ENCODE assay signal across 14 cellular contexts in genomic region chr18:62925031-62925688, GRCh38.
DNase-seq lines count a peak whose midpoint lies in the region; ATAC-seq, FAIRE-seq and TF ChIP-seq lines count a peak whose summit lies in the region.
"Had no signal": no experiment of that assay in that cellular context is flagged by ENCODE, and none has a peak within 500 bp of the region (broad histone marks: within the 10 kb centered on the region; RNA-seq: fewer than 3 reads in every experiment).

No MANE protein-coding gene starts in this region.

- no peak for TF ChIP-seq RAD21 in A549 (conservative IDR thresholded peaks at IDR 0.05 in 1 of 2, IDR thresholded peaks at IDR 0.05 in 1 of 2)

- ATAC-seq in A549 (no peak), WTC11 (no peak), HG02870 (IDR thresholded peaks at IDR 0.05; ENCODE audit: unreplicated experiment) (no peak), GM21515 (IDR thresholded peaks at IDR 0.05; ENCODE audit: unreplicated experiment) (no peak), HG03135 (IDR thresholded peaks at IDR 0.05; ENCODE audit: unreplicated experiment) (no peak)

- H3K9me3 ChIP-seq in A549: no peaks in the 10 kb centered on the region
- H3K9me3 ChIP-seq: sigmoid colon had no signal

- H3K4me1 Mint-ChIP-seq in WTC11: no peaks in the 10 kb centered on the region
- H3K4me1 Mint-ChIP-seq: activated naive CD4-positive, alpha-beta T cell treated with anti-CD3 and anti-CD28 coated beads, Interleukin-2, amount 50 U/mL, for 24 hours; neural progenitor cell had no signal

- no peak overlapping the region for H3K27ac ChIP-seq in A549
- H3K27ac ChIP-seq: neural progenitor cell, sigmoid colon had no signal

- POLR2A ChIA-PET in A549 (lab: Yijun Ruan, JAX): no interaction called here
- POLR2A ChIA-PET in WTC11 (lab: Charles Lee): no interaction called here

- H3K4me3 Mint-ChIP-seq in WTC11: no peak overlapping the region
- H3K4me3 Mint-ChIP-seq: activated naive CD4-positive, alpha-beta T cell treated with anti-CD3 and anti-CD28 coated beads, Interleukin-2, amount 50 U/mL, for 24 hours; neural progenitor cell had no signal

- TF ChIP-seq CTCF in A549 (IDR thresholded peaks at IDR 0.05) (no peak), WTC11 (IDR thresholded peaks at IDR 0.05) (no peak)

- TF ChIP-seq EP300 in A549 (IDR thresholded peaks at IDR 0.05): no peak

- H3K36me3 Mint-ChIP-seq in WTC11: peaks cover 33% of the 10 kb centered on the region

- DNase-seq in A549 (ENCODE audit: low read depth in 1 of 2, low spot score in 1 of 2) (no peak), GM19239 (ENCODE audit: insufficient read length, low spot score) (no peak), WTC11 (ENCODE audit: low spot score) (no peak), iris pigment epithelial cell (ENCODE audit: low read depth) (peak; percentile 40), superior temporal gyrus (ENCODE audit: extremely low spot score) (no peak)
- DNase-seq: NCI-H1048; NCI-H2171; sigmoid colon; stimulated activated naive CD4-positive, alpha-beta T cell treated with Interleukin-2 at 50 U/mL for 16 hours had no signal

- WGBS in A549 (ENCODE audit: missing lambda C conversion rate): 73% methylated on average over 5 of the region's 5 CpGs

- TF ChIP-seq POLR2A in A549 (IDR thresholded peaks at IDR 0.05; ENCODE audit: low read length): no peak

- H3K4me3 ChIP-seq in A549: no peak overlapping the region
- H3K4me3 ChIP-seq: neural progenitor cell, sigmoid colon had no signal

- CTCF ChIA-PET in A549 (lab: Yijun Ruan, JAX) (no interaction called here), WTC11 (lab: Charles Lee) (no interaction called here)

- H3K4me2 ChIP-seq in A549: no peak overlapping the region; the same call in 2 of the 3 replicates
- H3K4me2 ChIP-seq: neural progenitor cell had no signal

- H3K4me1 ChIP-seq in A549: peaks cover 9% of the 10 kb centered on the region; the same call in 2 of the 3 replicates
- H3K4me1 ChIP-seq: neural progenitor cell, sigmoid colon had no signal

- H3K9me3 Mint-ChIP-seq in WTC11: peaks cover 6% of the 10 kb centered on the region

- H3K27me3 Mint-ChIP-seq in WTC11 (ENCODE audit: low read depth): no peaks in the 10 kb centered on the region
- H3K27me3 Mint-ChIP-seq: activated naive CD4-positive, alpha-beta T cell treated with anti-CD3 and anti-CD28 coated beads, Interleukin-2, amount 50 U/mL, for 24 hours had no signal

- H3K27ac Mint-ChIP-seq in WTC11: peak overlapping the region; percentile 44; the same call in 1 of the 2 replicates
- H3K27ac Mint-ChIP-seq: activated naive CD4-positive, alpha-beta T cell treated with anti-CD3 and anti-CD28 coated beads, Interleukin-2, amount 50 U/mL, for 24 hours; neural progenitor cell had no signal

- FAIRE-seq in A549 (lab: Jason Lieb, UNC): no peak
- FAIRE-seq in GM19239 (lab: Jason Lieb, UNC): peak; percentile 67

TF ChIP-seq in A549, 52 proteins besides CTCF, POLR2A, EP300 and RAD21:
- TF ChIP-seq FOSL2 (IDR thresholded peaks at IDR 0.05) (no peak), FOSL2 (CRISPR knock-in tag; IDR thresholded peaks at IDR 0.05) (peak; percentile 30; the same call in 1 of the 2 replicates), ELK1 (IDR thresholded peaks at IDR 0.05; ENCODE audit: low read depth, low read length) (no peak)

TF ChIP-seq in WTC11, 78 proteins besides CTCF, POLR2A, EP300 and RAD21:
- TF ChIP-seq CREB1 (CRISPR knock-in tag; IDR thresholded peaks at IDR 0.05): no peak
- no peak for TF ChIP-seq ESRRA (CRISPR knock-in tag; IDR thresholded peaks at IDR 0.05; ENCODE audit: borderline replicate concordance)
